In genomic region chr16:27222499-27223225, GRCh38 we compare ENCODE assay signal across 1 cellular context.
TF ChIP-seq lines count a peak whose summit lies in the region.

No MANE protein-coding gene starts in this region.

TF ChIP-seq in HCT116, 20 proteins besides CTCF, POLR2A, EP300 and RAD21 (continued from another document):
- no peak for TF ChIP-seq ZBTB33 (IDR thresholded peaks at IDR 0.05; ENCODE audit: extremely low read depth, insufficient replicate concordance, low read length)
TF ChIP-seq in HCT116: peak in this region for 0.
